Comparison of ENCODE assay signal across 26 cellular contexts in genomic region chr4:130479020-130479419, GRCh38.
DNase-seq lines count a peak whose midpoint lies in the region; ATAC-seq and TF ChIP-seq lines count a peak whose summit lies in the region.
"Had no signal": no experiment of that assay in that cellular context is flagged by ENCODE, and none has a peak within 500 bp of the region (broad histone marks: within the 10 kb centered on the region; RNA-seq: fewer than 3 reads in every experiment).

No MANE protein-coding gene starts in this region.

- H3K4me3 ChIP-seq in ACC112 (ENCODE audit: low read depth, low read length): no peak overlapping the region
- H3K4me3 ChIP-seq in cardiac fibroblast (replicated peaks in 1 of 2; ENCODE audit: low read depth in 2 of 2, low read length in 2 of 2): no peak overlapping the region
- no peak overlapping the region for H3K4me3 ChIP-seq in foreskin fibroblast (ENCODE audit: low read depth in 1 of 2, low read length in 2 of 2)

- TF ChIP-seq CTCF in cardiac fibroblast (IDR thresholded peaks at IDR 0.05; ENCODE audit: low read depth, low read length) (no peak), foreskin fibroblast (IDR thresholded peaks at IDR 0.05; ENCODE audit: low read depth, low read length) (no peak), GM10266 (IDR thresholded peaks at IDR 0.05; ENCODE audit: control insufficient read depth, insufficient read depth, low read depth, missing control alignments) (no peak)

- DNase-seq in LHCN-M2 (ENCODE audit: low read depth) (peak; percentile 21), cardiac fibroblast (ENCODE audit: low read depth in 2 of 2) (peak; percentile 29 to 75), foreskin fibroblast (peak; percentile 3 to 15), GM10266 (ENCODE audit: extremely low spot score) (no peak), NCI-H2196 treated with DMSO at 0.1 percent for 48 hours (lab: John Stamatoyannopoulos, UW; ENCODE audit: unreplicated experiment) (no peak), NCI-H2107 treated with DMSO at 0.1 percent for 48 hours (lab: John Stamatoyannopoulos, UW; ENCODE audit: unreplicated experiment) (no peak)
- DNase-seq: activated CD4-positive, alpha-beta T cell treated with anti-CD3 and anti-CD28 coated beads for 36 hours; activated CD8-positive, alpha-beta T cell treated with anti-CD3 and anti-CD28 coated beads for 36 hours; activated naive CD4-positive, alpha-beta T cell treated with anti-CD3 and anti-CD28 coated beads, Interleukin-2, amount 10 ng/mL, durations not matched to agents 7 days and 5 days; AML-193; anterior cingulate cortex; CD4-positive, alpha-beta T cell; central memory CD4-positive, alpha-beta T cell; H7; left ventricle myocardium superior; NCI-H1436 treated with DMSO at 0.1 percent for 48 hours; NCI-H2081 treated with DMSO at 0.1 percent for 48 hours; NCI-H748 treated with DMSO at 0.1 percent for 48 hours; small intestine; stimulated activated naive CD4-positive, alpha-beta T cell; T-helper 9 cell had no signal

- H3K36me3 ChIP-seq in ACC112 (ENCODE audit: insufficient read depth, low read length): no peaks in the 10 kb centered on the region

- H2AFZ ChIP-seq in ACC112 (ENCODE audit: low read length, unreplicated experiment): peak overlapping the region; percentile 8
- H2AFZ ChIP-seq: parathyroid adenoma had no signal

- no peak for ATAC-seq in GM19452 (IDR thresholded peaks at IDR 0.05; ENCODE audit: unreplicated experiment)
- ATAC-seq: activated CD4-positive, alpha-beta T cell treated with anti-CD3 and anti-CD28 coated beads for 36 hours; activated CD8-positive, alpha-beta T cell treated with anti-CD3 and anti-CD28 coated beads for 36 hours; activated T-helper 17 cell treated with anti-CD3 and anti-CD28 coated beads, Interleukin-2, amount 50 U/mL, for 72 hours; left ventricle myocardium superior had no signal

- H3K4me1 ChIP-seq in ACC112 (ENCODE audit: control insufficient read depth, insufficient read depth, low read length, unreplicated experiment): peaks cover 18% of the 10 kb centered on the region
- H3K4me1 ChIP-seq: parathyroid adenoma had no signal

- peak overlapping the region; percentile 76 for H3K27ac ChIP-seq in ACC112 (ENCODE audit: low read depth, low read length)
- H3K27ac ChIP-seq: parathyroid adenoma, VCaP had no signal

- no peaks in the 10 kb centered on the region for H3K79me2 ChIP-seq in ACC112 (ENCODE audit: control insufficient read depth, insufficient read depth, low read length, unreplicated experiment)
- H3K79me2 ChIP-seq: parathyroid adenoma had no signal

- no peaks in the 10 kb centered on the region for H3K27me3 ChIP-seq in ACC112 (ENCODE audit: insufficient read depth, low read length)

Comparison
In these comparisons a context has a peak if more than half of its experiments do, and no peak if none do; other contexts are left out.
1. DNase-seq: peak in LHCN-M2 (single experiment), cardiac fibroblast (2 of 2) and foreskin fibroblast (2 of 2); none in GM10266 (single experiment), NCI-H2196 treated with DMSO at 0.1 percent for 48 hours (single experiment) and NCI-H2107 treated with DMSO at 0.1 percent for 48 hours (single experiment).